In the genomic region with DNA sequence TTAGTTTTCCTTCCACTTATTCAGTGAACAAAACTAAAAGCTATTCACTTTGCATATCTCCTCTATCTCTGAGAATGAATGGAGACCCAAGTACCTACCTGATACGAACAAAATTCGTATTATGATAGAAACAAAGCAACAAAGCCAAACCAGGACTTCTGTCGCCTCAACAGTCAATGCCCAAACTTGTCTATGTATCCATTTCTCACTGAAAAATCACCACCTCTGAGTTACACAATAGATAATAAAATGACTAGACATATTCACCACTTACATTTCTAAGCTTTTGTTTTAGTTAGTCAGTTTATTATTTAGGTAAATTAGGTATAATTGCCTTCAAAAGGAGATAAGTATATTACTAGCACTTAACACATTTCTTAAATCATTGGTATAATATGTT, we compare ENCODE assay signal across 29 cellular contexts.
"Had no signal": no experiment of that assay in that cellular context is flagged by ENCODE, and none has a peak within 500 bp of the region (broad histone marks: within the 10 kb centered on the region; RNA-seq: fewer than 3 reads in every experiment).

No MANE protein-coding gene starts in this region.

- H3K4me2 ChIP-seq: PC-9 had no signal

- H3K4me3 ChIP-seq: PC-9, SK-N-MC had no signal

- H3K27ac ChIP-seq: brain microvascular endothelial cell, PC-9, SK-N-MC, VCaP had no signal

- ATAC-seq: activated T-cell treated with anti-CD3 and anti-CD28 coated beads, Interleukin-2, amount 50 U/mL, for 4 hours; Right ventricle myocardium inferior; T-cell had no signal

- H3K36me3 ChIP-seq: brain microvascular endothelial cell, MG63 had no signal

- H3K4me3 Mint-ChIP-seq: activated CD4-positive, alpha-beta memory T cell treated with anti-CD3 and anti-CD28 coated beads for 36 hours; activated CD4-positive, alpha-beta T cell treated with anti-CD3 and anti-CD28 coated beads, Interleukin-2, amount 10 ng/mL, durations not matched to agents 7 days and 5 days; activated naive CD4-positive, alpha-beta T cell treated with anti-CD3 and anti-CD28 coated beads for 36 hours; activated naive CD8-positive, alpha-beta T cell; activated T-cell treated with anti-CD3 and anti-CD28 coated beads, Interleukin-2, amount 50 U/mL, for 4 hours; T-cell had no signal

- H3K27me3 Mint-ChIP-seq: activated CD4-positive, alpha-beta memory T cell treated with anti-CD3 and anti-CD28 coated beads for 36 hours had no signal

- H2AFZ ChIP-seq: PC-9 had no signal

- H3K27me3 ChIP-seq: brain microvascular endothelial cell, MG63 had no signal

- H3K27ac Mint-ChIP-seq: activated CD4-positive, alpha-beta memory T cell treated with anti-CD3 and anti-CD28 coated beads for 36 hours; activated CD4-positive, alpha-beta T cell treated with anti-CD3 and anti-CD28 coated beads, Interleukin-2, amount 10 ng/mL, durations not matched to agents 7 days and 5 days; activated naive CD4-positive, alpha-beta T cell treated with anti-CD3 and anti-CD28 coated beads for 36 hours; activated naive CD8-positive, alpha-beta T cell; T-cell had no signal

- DNase-seq: activated CD4-positive, alpha-beta memory T cell treated with anti-CD3 and anti-CD28 coated beads for 36 hours; activated CD4-positive, alpha-beta T cell treated with anti-CD3 and anti-CD28 coated beads, Interleukin-2, amount 10 ng/mL, durations not matched to agents 7 days and 5 days; activated CD4-positive, CD25-positive, alpha-beta regulatory T cell; activated CD8-positive, alpha-beta memory T cell treated with anti-CD3 and anti-CD28 coated beads for 24 hours; activated effector memory CD4-positive, alpha-beta T cell treated with anti-CD3 and anti-CD28 coated beads, Interleukin-2, amount 50 U/mL, for 16 hours; activated naive CD4-positive, alpha-beta T cell treated with anti-CD3 and anti-CD28 coated beads for 36 hours; activated T-cell treated with anti-CD3 and anti-CD28 coated beads, Interleukin-2, amount 50 U/mL, for 4 hours; amygdala; brain microvascular endothelial cell; central memory CD4-positive, alpha-beta T cell; KG1; MG63; MV-4-11; NCI-H1105; NCI-H1436; NCI-H1694 treated with DMSO at 0.1 percent for 48 hours; NCI-H2029 treated with DMSO at 0.1 percent for 48 hours; NCI-H345; NCI-H510A treated with DMSO at 0.1 percent for 48 hours; NCI-H69; NK-92 treated with Interleukin-12 subunit alpha and Interleukin-12 subunit beta, amount 100 ng/mL, for 24 hours; PC-9; T-cell; T-helper 2 cell; T1000 had no signal

- H3K9me3 Mint-ChIP-seq: activated CD4-positive, alpha-beta memory T cell treated with anti-CD3 and anti-CD28 coated beads for 36 hours; activated CD4-positive, alpha-beta T cell treated with anti-CD3 and anti-CD28 coated beads, Interleukin-2, amount 10 ng/mL, durations not matched to agents 7 days and 5 days; activated naive CD4-positive, alpha-beta T cell treated with anti-CD3 and anti-CD28 coated beads for 36 hours; activated T-cell treated with anti-CD3 and anti-CD28 coated beads, Interleukin-2, amount 50 U/mL, for 4 hours; T-cell had no signal

- H3K9me3 ChIP-seq: MG63 had no signal
